ENCODE assay signal across 8 cellular contexts in genomic region chr19:42242071-42242511, GRCh38.
A peak's percentile ranks its signal among the peaks of the same experiment; 100 is the strongest.
DNase-seq lines count a peak whose midpoint lies in the region; ATAC-seq, FAIRE-seq and TF ChIP-seq lines count a peak whose summit lies in the region.

No MANE protein-coding gene starts in this region.

- H3K9me3 ChIP-seq in iPS-18a (ENCODE audit: control insufficient read depth, low read depth, low read length) = no peaks in the 10 kb centered on the region

- peaks cover 63% of the 10 kb centered on the region for H3K4me1 Mint-ChIP-seq in activated naive CD4-positive, alpha-beta T cell treated with anti-CD3 and anti-CD28 coated beads, Interleukin-2, amount 10 ng/mL, durations not matched to agents 7 days and 5 days

- peak overlapping the region; percentile 50 for H3K9ac ChIP-seq in iPS-18a (ENCODE audit: low read length)

- H3K4me3 Mint-ChIP-seq in activated naive CD4-positive, alpha-beta T cell treated with anti-CD3 and anti-CD28 coated beads, Interleukin-2, amount 10 ng/mL, durations not matched to agents 7 days and 5 days = peak overlapping the region; percentile 96

- H3K27ac Mint-ChIP-seq in activated naive CD4-positive, alpha-beta T cell treated with anti-CD3 and anti-CD28 coated beads, Interleukin-2, amount 10 ng/mL, durations not matched to agents 7 days and 5 days = peak overlapping the region; percentile 89

- no peaks in the 10 kb centered on the region for H3K27me3 ChIP-seq in iPS-18a (ENCODE audit: control insufficient read depth, insufficient read depth, low read length)

- H3K36me3 Mint-ChIP-seq in activated naive CD4-positive, alpha-beta T cell treated with anti-CD3 and anti-CD28 coated beads, Interleukin-2, amount 10 ng/mL, durations not matched to agents 7 days and 5 days = peaks cover 22% of the 10 kb centered on the region

- ATAC-seq in HG02763 (IDR thresholded peaks at IDR 0.05; ENCODE audit: unreplicated experiment) = peak; percentile 4

- DNase-seq in GM03348 (ENCODE audit: low spot score) (peak; percentile 33), H54 (ENCODE audit: insufficient read length, low spot score) (no peak), NCI-H446 (lab: John Stamatoyannopoulos, UW) (no peak), inferior parietal cortex (ENCODE audit: extremely low spot score) (no peak)
- DNase-seq in activated naive CD4-positive, alpha-beta T cell treated with anti-CD3 and anti-CD28 coated beads, Interleukin-2, amount 10 ng/mL, durations not matched to agents 7 days and 5 days = no peak
- peak; percentile 52 for DNase-seq in stimulated activated CD4-positive, alpha-beta T cell treated with anti-CD3 and anti-CD28 coated beads, Interleukin-4, amount 100 ng/mL, for 1 hour

- H3K36me3 ChIP-seq in iPS-18a (ENCODE audit: control insufficient read depth, low read depth, low read length) = no peaks in the 10 kb centered on the region

- H3K27ac ChIP-seq in iPS-18a (ENCODE audit: low read length) = no peak overlapping the region

- no peak for TF ChIP-seq POLR2A in H54 (IDR thresholded peaks at IDR 0.05; ENCODE audit: low read depth, low read length)

- H3K9me3 Mint-ChIP-seq in activated naive CD4-positive, alpha-beta T cell treated with anti-CD3 and anti-CD28 coated beads, Interleukin-2, amount 10 ng/mL, durations not matched to agents 7 days and 5 days = no peaks in the 10 kb centered on the region

- peaks cover 19% of the 10 kb centered on the region for H3K4me1 ChIP-seq in iPS-18a (ENCODE audit: control insufficient read depth, low read depth, low read length)

- FAIRE-seq in H54 (lab: Jason Lieb, UNC) = no peak

- CTCF ChIA-PET in activated naive CD4-positive, alpha-beta T cell treated with anti-CD3 and anti-CD28 coated beads, Interleukin-2, amount 10 ng/mL, durations not matched to agents 7 days and 5 days (lab: Charles Lee) = interaction anchor here (1.1 to 6.6 kb wide), 5 partner anchors 10 to 133 kb away, joined by 3 to 57 read pairs (median 4); no protein-coding TSS in a partner anchor

- no peaks in the 10 kb centered on the region for H3K27me3 Mint-ChIP-seq in activated naive CD4-positive, alpha-beta T cell treated with anti-CD3 and anti-CD28 coated beads, Interleukin-2, amount 10 ng/mL, durations not matched to agents 7 days and 5 days

- H3K4me3 ChIP-seq in iPS-18a (ENCODE audit: low read length) = peak overlapping the region; percentile 67

Comparison
In these comparisons a context has a peak if more than half of its experiments do, and no peak if none do; other contexts are left out.
1. DNase-seq: peak in GM03348 (single experiment) and stimulated activated CD4-positive, alpha-beta T cell treated with anti-CD3 and anti-CD28 coated beads, Interleukin-4, amount 100 ng/mL, for 1 hour (single experiment); none in activated naive CD4-positive, alpha-beta T cell treated with anti-CD3 and anti-CD28 coated beads, Interleukin-2, amount 10 ng/mL, durations not matched to agents 7 days and 5 days (single experiment), H54 (single experiment), NCI-H446 (0 of 2) and inferior parietal cortex (single experiment).